ENCODE assay signal across 7 cellular contexts in the genomic region with DNA sequence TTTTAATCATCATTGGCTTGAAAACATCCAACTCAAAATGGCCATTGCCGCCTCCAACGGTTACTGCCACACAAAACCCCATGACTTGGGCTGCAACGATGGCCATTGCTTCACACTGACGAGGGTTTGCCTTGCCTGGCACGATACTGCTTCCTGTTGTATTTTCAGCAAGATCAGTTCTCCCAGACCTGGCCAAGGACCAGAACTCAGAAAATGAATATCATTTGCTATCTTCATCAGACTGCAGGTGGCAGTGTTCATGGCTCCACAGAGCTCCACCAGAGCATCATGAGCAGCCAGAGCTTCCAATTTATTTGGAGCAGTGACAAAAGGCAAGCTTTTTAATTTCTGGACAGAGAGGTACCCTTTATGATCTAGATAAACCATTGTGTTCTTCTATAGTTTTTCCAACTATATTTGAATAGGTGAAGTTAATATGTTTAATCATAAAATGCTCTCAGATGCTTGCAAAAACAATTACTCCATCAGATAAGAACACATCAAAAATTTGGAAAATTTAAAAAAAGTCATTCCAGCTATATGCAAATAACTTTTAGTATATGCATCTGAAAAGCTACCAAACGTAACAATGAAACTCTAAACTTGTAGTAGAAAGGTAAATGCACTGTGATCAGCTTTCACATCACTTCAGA. TPM values are rescaled to one million over a fixed set of nuclear protein-coding genes. Genes with fewer than 3 reads are reported as not detected.
A peak's percentile ranks its signal among the peaks of the same experiment; 100 is the strongest.
DNase-seq lines count a peak whose midpoint lies in the region; ATAC-seq and TF ChIP-seq lines count a peak whose summit lies in the region.

No MANE protein-coding gene starts in this region.

- TF ChIP-seq CTCF in LNCAP (IDR thresholded peaks at IDR 0.05) (peak; percentile 77), choroid plexus epithelial cell (conservative IDR thresholded peaks at IDR 0.05; ENCODE audit: low read depth, low read length) (peak; percentile 91), right lobe of liver (IDR thresholded peaks at IDR 0.05) (peak; percentile 75 to 82 (median 78)), tibial artery (IDR thresholded peaks at IDR 0.05) (peak; percentile 48 to 55)

- H3K4me3 ChIP-seq in choroid plexus epithelial cell (ENCODE audit: low read depth, low read length), result no peak overlapping the region
- H3K4me3 ChIP-seq in right lobe of liver, result no peak overlapping the region
- H3K4me3 ChIP-seq in tibial artery, result no peak overlapping the region

- H3K27ac ChIP-seq in right lobe of liver (peak overlapping the region in 2 of 3 donors; percentile 2 to 72), tibial artery (peak overlapping the region in 1 of 2 donors; percentile 8)

- intact Hi-C loops in right lobe of liver (cut with DNase I) (no loop called here), tibial artery (cut with DNase I; ENCODE audit: low total_unique reads) (no loop called here)

- peaks cover 0 to 7% (median 2%) of the 10 kb centered on the region in 4 donors for H3K36me3 ChIP-seq in right lobe of liver
- H3K36me3 ChIP-seq in tibial artery, result peaks cover 0 to 12% (median 10%) of the 10 kb centered on the region in 3 donors

- H3K4me1 ChIP-seq in right lobe of liver (peaks cover 0 to 51% (median 17%) of the 10 kb centered on the region in 4 donors), tibial artery (peaks cover 0 to 6% (median 3%) of the 10 kb centered on the region in 4 donors)

- H3K9me3 ChIP-seq in right lobe of liver (no peaks in the 10 kb centered on the region), tibial artery (no peaks in the 10 kb centered on the region)

- DNase-seq in GM03348 (ENCODE audit: low spot score) (peak; percentile 80), RPMI7951 (ENCODE audit: low read depth) (peak; percentile 79), choroid plexus epithelial cell (ENCODE audit: low read depth) (peak; percentile 91), right lobe of liver (peak; percentile 67 to 85 (median 84)), tibial artery (peak; percentile 80 to 87)

- WGBS in right lobe of liver (ENCODE audit: insufficient coverage, low coverage, low lambda C conversion rate, missing lambda C conversion rate), result 10% methylated on average over 5 of the region's 6 CpGs

- TF ChIP-seq POLR2A in right lobe of liver (IDR thresholded peaks at IDR 0.05), result no peak

- H3K27me3 ChIP-seq in right lobe of liver (no peaks in the 10 kb centered on the region), tibial artery (no peaks in the 10 kb centered on the region)

- ATAC-seq in GM21619 (IDR thresholded peaks at IDR 0.05; ENCODE audit: unreplicated experiment) (peak; percentile 68), right lobe of liver (peak; percentile 85 to 90 (median 88))

RNA-seq across cellular contexts. Expression of a gene that starts 10.4 kb away (rescaled TPM):
- 8.2 and 12.6 TPM in 2 replicates for total RNA-seq in RPMI7951 (2014; rRNA removed; shearing (Covaris generic))
- total RNA-seq in right lobe of liver, result 10 to 100 TPM; 28.7 to 62.4 (median 41.9) TPM

RNA-seq across cellular contexts. Expression of a gene that starts 13.0 kb away (rescaled TPM):
- total RNA-seq in RPMI7951 (2014; rRNA removed; shearing (Covaris generic)), result 0.49 and 2.0 TPM in 2 replicates
- 1 to 10 TPM in 1 of 6 experiments, under 1 TPM in 5; 0.20 to 2.3 (median 0.37) TPM for total RNA-seq in right lobe of liver

RNA-seq across cellular contexts. Expression of a gene that starts 45.6 kb away (rescaled TPM):
- 0.20 and 0.24 TPM in 2 replicates for total RNA-seq in RPMI7951 (2014; rRNA removed; shearing (Covaris generic))
- 1 to 10 TPM; 1.5 to 7.7 (median 3.1) TPM for total RNA-seq in right lobe of liver
